In the genomic region with DNA sequence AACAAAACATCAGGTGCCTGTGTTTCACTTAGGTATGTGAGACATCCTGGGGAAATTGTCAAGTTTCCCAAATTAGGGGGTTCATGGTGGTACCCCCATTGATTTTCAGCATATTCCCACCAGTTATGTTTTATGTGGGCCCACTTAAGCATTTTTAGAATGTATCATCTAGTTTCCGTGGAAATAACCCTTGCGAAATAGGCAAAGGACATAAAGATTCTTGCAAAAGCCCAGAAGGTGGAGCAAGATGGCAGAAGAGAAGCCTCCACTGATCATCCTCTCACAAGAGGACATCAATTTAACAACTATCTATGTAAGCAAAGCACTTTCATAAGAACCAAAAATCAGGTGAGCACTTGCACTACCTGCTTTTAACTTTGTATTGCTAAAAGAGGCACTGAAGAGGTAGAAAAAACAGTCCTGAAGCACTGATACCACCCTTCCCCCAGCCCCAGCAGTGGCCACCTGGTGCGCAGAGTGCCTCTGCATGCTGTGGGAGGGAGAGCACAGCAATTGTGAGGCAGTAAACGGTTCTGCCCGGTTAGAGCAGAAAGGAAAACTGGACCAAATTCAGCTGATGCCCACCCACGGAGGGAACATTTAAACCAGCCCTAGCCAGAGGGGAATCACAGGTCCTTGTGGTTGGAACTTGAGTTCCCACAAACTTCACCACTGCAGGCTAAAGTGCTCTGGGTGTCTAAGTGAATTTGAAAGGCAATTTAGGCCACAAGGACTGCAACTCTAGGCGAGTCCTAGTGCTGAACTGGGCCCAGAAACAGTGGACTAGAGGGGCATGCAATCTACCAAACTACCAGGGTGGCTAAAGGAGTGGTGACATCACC, we compare ENCODE assay signal across 11 cellular contexts. TPM values are rescaled to one million over a fixed set of nuclear protein-coding genes. Genes with fewer than 3 reads are reported as not detected.
A peak's percentile ranks its signal among the peaks of the same experiment; 100 is the strongest.
DNase-seq lines count a peak whose midpoint lies in the region; ATAC-seq, FAIRE-seq and TF ChIP-seq lines count a peak whose summit lies in the region.
"Had no signal": no experiment of that assay in that cellular context is flagged by ENCODE, and none has a peak within 500 bp of the region (broad histone marks: within the 10 kb centered on the region; RNA-seq: fewer than 3 reads in every experiment).

No MANE protein-coding gene starts in this region.

- peak; percentile 41; the same call in 1 of the 2 replicates for TF ChIP-seq RAD21 in GM12878 (IDR thresholded peaks at IDR 0.05; ENCODE audit: insufficient read depth, low read depth, low read length)

- FAIRE-seq in GM12878 (lab: Jason Lieb, UNC): peak; percentile 77

- H3K9me3 ChIP-seq in GM12878 (replicated peaks; ENCODE audit: control insufficient read depth, insufficient read depth, low read length) (no peaks in the 10 kb centered on the region), suprapubic skin (no peaks in the 10 kb centered on the region)
- H3K9me3 ChIP-seq: SK-N-SH had no signal

- intact Hi-C loops in GM12878 (cut with micrococcal nuclease; ENCODE audit: unreplicated experiment): no loop called here

- peak overlapping the region; percentile 83 for H3K4me2 ChIP-seq in GM12878 (ENCODE audit: control insufficient read depth, insufficient read depth)
- H3K4me2 ChIP-seq: SK-N-SH had no signal

- BruUV-seq in GM12878 (replicated peaks; lab: Mats Ljungman, UMichigan): no TSS peak

- POLR2A ChIA-PET in GM12878 (lab: Charles Lee): interaction anchor here (1.2 to 5.8 kb wide), 5 partner anchors 9 to 29 kb away, joined by 3 to 69 read pairs (median 10); partner anchors contain the start of gene MCOLN2

- H3K27ac ChIP-seq in GM12878 (ENCODE audit: control insufficient read depth, insufficient read depth): peak overlapping the region; percentile 85
- no peak overlapping the region for H3K27ac ChIP-seq in suprapubic skin

- H4K20me1 ChIP-seq in GM12878 (ENCODE audit: control insufficient read depth, insufficient read depth): peaks cover 5% of the 10 kb centered on the region; the same call in 1 of the 2 replicates

- in situ Hi-C loops in GM12878 (cut with MboI): no loop called here

- TF ChIP-seq CTCF in GM12865 (IDR thresholded peaks at IDR 0.05; ENCODE audit: insufficient read depth, low read depth, low read length, missing control alignments) (peak; percentile 6), GM12878 (IDR thresholded peaks at IDR 0.05 in 2 of 3, conservative IDR thresholded peaks at IDR 0.05 in 1 of 3; ENCODE audit: control insufficient read depth in 2 of 3, extremely low read depth in 1 of 3, insufficient read depth in 1 of 3, low read depth in 3 of 3, low read length in 3 of 3) (peak in 1 of 3 experiments; percentile 31; a peak in 2 of 6 replicates), suprapubic skin (IDR thresholded peaks at IDR 0.05) (no peak)

- no peak overlapping the region; the same call in 1 of the 2 replicates for H2AFZ ChIP-seq in GM12878 (ENCODE audit: control insufficient read depth, low read depth, low read length)

- TF ChIP-seq POLR2A in GM12878 (IDR thresholded peaks at IDR 0.05; ENCODE audit: low read depth, low read length) (no peak), suprapubic skin (IDR thresholded peaks at IDR 0.05) (no peak)

- H3K79me2 ChIP-seq in GM12878 (ENCODE audit: control insufficient read depth, insufficient read depth, low read length): peaks cover 94% of the 10 kb centered on the region

- TF ChIP-seq EP300 in GM12878 (IDR thresholded peaks at IDR 0.05; ENCODE audit: borderline replicate concordance in 1 of 2, control insufficient read depth in 1 of 2, low read depth in 2 of 2, low read length in 2 of 2): no peak
- no peak for TF ChIP-seq EP300 in suprapubic skin (IDR thresholded peaks at IDR 0.05)

- H3K4me1 ChIP-seq in GM12878 (ENCODE audit: control insufficient read depth, insufficient read depth, low read length) (peaks cover 56% of the 10 kb centered on the region), suprapubic skin (no peaks in the 10 kb centered on the region)

- H3K4me3 ChIP-seq in GM12865 (ENCODE audit: low read depth, low read length): peak overlapping the region; percentile 18
- H3K4me3 ChIP-seq in GM12878: peak overlapping the region; percentile 60
- no peak overlapping the region for H3K4me3 ChIP-seq in suprapubic skin

- DNase-seq in GM12865 (ENCODE audit: low read depth): peak; percentile 61
- DNase-seq in GM12878 (ENCODE audit: low read depth, low spot score): no peak
- no peak for DNase-seq in iPS-NIHi11 (ENCODE audit: low spot score)
- DNase-seq in HK-2 (ENCODE audit: unreplicated experiment): no peak
- no peak for DNase-seq in suprapubic skin (ENCODE audit: low spot score in 2 of 2)
- DNase-seq in germinal center (ENCODE audit: low spot score): no peak
- DNase-seq: naive thymus-derived CD8-positive, alpha-beta T cell; SK-N-SH had no signal

- peaks cover 0 to 16% of the 10 kb centered on the region in 2 experiments for H3K36me3 ChIP-seq in GM12878 (ENCODE audit: control insufficient read depth in 2 of 2, insufficient read depth in 2 of 2, low read length in 1 of 2)
- no peaks in the 10 kb centered on the region for H3K36me3 ChIP-seq in suprapubic skin

- RAD21 ChIA-PET in GM12878 (lab: Charles Lee; ENCODE audit: unreplicated experiment): interaction anchor here (1.0 to 5.6 kb wide), 7 partner anchors 15 to 54 kb away, joined by 3 to 56 read pairs (median 19); partner anchors contain the start of gene MCOLN2

- SMC1A ChIA-PET in GM12878 (lab: Charles Lee; ENCODE audit: uncharacterized antibody, unreplicated experiment): interaction anchor here (0.8 to 9.6 kb wide), 15 partner anchors 9 to 54 kb away, joined by 3 to 132 read pairs (median 9); partner anchors contain the start of gene MCOLN2

- ATAC-seq in GM21367 (IDR thresholded peaks at IDR 0.05; ENCODE audit: unreplicated experiment) (peak; percentile 33), HG03432 (IDR thresholded peaks at IDR 0.05; ENCODE audit: unreplicated experiment) (peak; percentile 45), GM12878 (peak; percentile 54)
- ATAC-seq: naive thymus-derived CD8-positive, alpha-beta T cell had no signal

- WGBS in GM12878 (ENCODE audit: insufficient coverage, insufficient replicate concordance, low lambda C conversion rate, missing lambda C conversion rate): 21% methylated on average over 7 of the region's 7 CpGs
- WGBS in suprapubic skin: 75% methylated on average over 7 of the region's 7 CpGs

- no peaks in the 10 kb centered on the region for H3K27me3 ChIP-seq in GM12878 (replicated peaks in 1 of 2; ENCODE audit: control insufficient read depth in 2 of 2, insufficient read depth in 2 of 2, low read length in 1 of 2)
- no peaks in the 10 kb centered on the region for H3K27me3 ChIP-seq in suprapubic skin

- H3K9ac ChIP-seq in GM12878 (ENCODE audit: control insufficient read depth, insufficient read depth, low read length): peak overlapping the region; percentile 57
- H3K9ac ChIP-seq: SK-N-SH had no signal

- CTCF ChIA-PET in GM12878 (lab: Yijun Ruan, JAX): interaction anchor here (1.4 to 4.9 kb wide), 11 partner anchors 9 to 302 kb away, joined by 3 to 49 read pairs (median 9); partner anchors contain the start of genes BCL10 and MCOLN2

TF ChIP-seq in GM12878, 131 proteins besides CTCF, POLR2A, EP300 and RAD21 (continues in another document):
- 0 out of 2 replicates have a peak, but pooled peaks have one; percentile 17 for TF ChIP-seq CREB1 (IDR thresholded peaks at IDR 0.05; ENCODE audit: low read depth)
- TF ChIP-seq, protein P1, sequence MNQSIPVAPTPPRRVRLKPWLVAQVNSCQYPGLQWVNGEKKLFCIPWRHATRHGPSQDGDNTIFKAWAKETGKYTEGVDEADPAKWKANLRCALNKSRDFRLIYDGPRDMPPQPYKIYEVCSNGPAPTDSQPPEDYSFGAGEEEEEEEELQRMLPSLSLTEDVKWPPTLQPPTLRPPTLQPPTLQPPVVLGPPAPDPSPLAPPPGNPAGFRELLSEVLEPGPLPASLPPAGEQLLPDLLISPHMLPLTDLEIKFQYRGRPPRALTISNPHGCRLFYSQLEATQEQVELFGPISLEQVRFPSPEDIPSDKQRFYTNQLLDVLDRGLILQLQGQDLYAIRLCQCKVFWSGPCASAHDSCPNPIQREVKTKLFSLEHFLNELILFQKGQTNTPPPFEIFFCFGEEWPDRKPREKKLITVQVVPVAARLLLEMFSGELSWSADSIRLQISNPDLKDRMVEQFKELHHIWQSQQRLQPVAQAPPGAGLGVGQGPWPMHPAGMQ (IDR thresholded peaks at IDR 0.05; ENCODE audit: borderline replicate concordance): no peak

RNA-seq across cellular contexts. Expression of gene MCOLN2, which starts 23.2 kb away (rescaled TPM):
- 522 and 548 TPM in 2 replicates for total RNA-seq in GM12878 (2013; cell fraction: nucleolus; rRNA removed)
- 228 and 233 TPM in 2 replicates for total RNA-seq in GM12878 (2014; rRNA removed)
- total RNA-seq in GM12878 (2014; rRNA removed; fragmentation: Illumina TruSeq; extraction: Trizol): 109 and 114 TPM in 2 replicates
- total RNA-seq in GM12878 (2021): 103 and 110 TPM in 2 replicates
- polyA plus RNA-seq in GM12878 (2011; ENCODE audit: low read depth): 84.9 TPM
- 165 and 228 TPM in 2 replicates for polyA plus RNA-seq in GM12878 (2011; rRNA removed)
- polyA plus RNA-seq in GM12878 (2011; cell fraction: cytosol; rRNA removed): 83.5 and 87.5 TPM in 2 replicates
- 296 and 374 TPM in 2 replicates for polyA plus RNA-seq in GM12878 (2011; cell fraction: nucleus; rRNA removed)
- 66.6 and 97.7 TPM in 2 replicates for polyA plus RNA-seq in GM12878 (2012)
- polyA plus RNA-seq in GM12878 (2014; fragmentation: Illumina TruSeq; extraction: Trizol): 116 and 143 TPM in 2 replicates
- polyA plus RNA-seq in GM12878 (2014; fragmentation: Nextera tagmentation; extraction: Ambion mirVana): 10 to 100 TPM; 25.9 to 46.7 TPM
- polyA plus RNA-seq in GM12878 (2014; rRNA removed): 189 and 218 TPM in 2 replicates
- polyA plus RNA-seq in GM12878 (2016; fragmentation: Nextera tagmentation; extraction: Ambion mirVana): 100 to 1,000 TPM; 105 to 106 TPM
- polyA minus RNA-seq in GM12878 (2011; rRNA and poly(A)+ RNA removed): 87.4 and 94.8 TPM in 2 replicates
- polyA minus RNA-seq in GM12878 (2011; cell fraction: cytosol; rRNA and poly(A)+ RNA removed): 40.2 and 47.3 TPM in 2 replicates
- 184 and 227 TPM in 2 replicates for polyA minus RNA-seq in GM12878 (2011; cell fraction: nucleus; rRNA and poly(A)+ RNA removed)
- total RNA-seq in suprapubic skin: 1 to 10 TPM in 3 of 4 donors, under 1 TPM in 1; 0.72 to 9.8 (median 2.7) TPM
- total RNA-seq: dermis microvascular lymphatic vessel endothelial cell had no signal
- polyA plus RNA-seq: SK-N-SH had no signal

Comparison
In these comparisons a context has a peak if more than half of its experiments do, and no peak if none do; other contexts are left out.
1. RNA of gene MCOLN2, which starts 23.2 kb away (total RNA-seq): 103 to 548 TPM in GM12878; 0.72 to 9.8 TPM in suprapubic skin; every median in the first group is over 4 times any median in the second.
2. Peak in every context shown above with its lines, with median percentiles within 50 percentile points of each other: ATAC-seq.